Comparison of ENCODE assay signal across 9 cellular contexts in genomic region chr18:55268146-55268545, GRCh38.
DNase-seq lines count a peak whose midpoint lies in the region; ATAC-seq, FAIRE-seq and TF ChIP-seq lines count a peak whose summit lies in the region.
"Had no signal": no experiment of that assay in that cellular context is flagged by ENCODE, and none has a peak within 500 bp of the region (broad histone marks: within the 10 kb centered on the region; RNA-seq: fewer than 3 reads in every experiment).

No MANE protein-coding gene starts in this region.

- H3K27ac ChIP-seq in right lobe of liver: no peak overlapping the region
- no peak overlapping the region for H3K27ac ChIP-seq in HepG2 (ENCODE audit: extremely low read length, insufficient read depth, low read length)
- H3K27ac ChIP-seq in neural progenitor cell: no peak overlapping the region

- TF ChIP-seq RAD21 in HepG2 (CRISPR knock-in tag; IDR thresholded peaks at IDR 0.05): no peak

- peaks cover 44% of the 10 kb centered on the region for H3K36me3 Mint-ChIP-seq in neural progenitor cell

- in situ Hi-C loops in HepG2 (cut with HindIII; ENCODE audit: extremely low pct_ligation_motif_present, low pct_unique_long_range_greater_than_20kb): no loop called here

- intact Hi-C loops in right lobe of liver (cut with DNase I): no loop called here
- intact Hi-C loops in HepG2 (cut with micrococcal nuclease; ENCODE audit: unreplicated experiment): no loop called here

- H3K4me3 ChIP-seq in right lobe of liver (no peak overlapping the region), HepG2 (replicated peaks in 1 of 3; ENCODE audit: insufficient read depth in 1 of 3, low read depth in 2 of 3, low read length in 3 of 3) (no peak overlapping the region), neural progenitor cell (no peak overlapping the region)

- no peaks in the 10 kb centered on the region for H3K27me3 ChIP-seq in right lobe of liver
- H3K27me3 ChIP-seq in HepG2 (ENCODE audit: control insufficient read depth in 1 of 2, insufficient read depth in 2 of 2, low read length in 2 of 2): no peaks in the 10 kb centered on the region
- no peaks in the 10 kb centered on the region for H3K27me3 ChIP-seq in neural progenitor cell

- no peak overlapping the region for H3K27ac Mint-ChIP-seq in neural progenitor cell

- no peak overlapping the region for H3K4me3 Mint-ChIP-seq in neural progenitor cell

- H3K27me3 Mint-ChIP-seq in neural progenitor cell (ENCODE audit: insufficient read depth, low read depth): no peaks in the 10 kb centered on the region

- H3K4me1 ChIP-seq in right lobe of liver (peaks cover 0 to 3% (median 0%) of the 10 kb centered on the region in 4 donors), HepG2 (ENCODE audit: insufficient read depth, low read length) (no peaks in the 10 kb centered on the region), neural progenitor cell (peaks cover 19% of the 10 kb centered on the region)

- peaks cover 2% of the 10 kb centered on the region for H3F3A ChIP-seq in neural progenitor cell (ENCODE audit: low read depth)

- no TSS peak for BruUV-seq in HepG2 (replicated peaks; lab: Mats Ljungman, UMichigan)

- POLR2A ChIA-PET in HepG2 (lab: Yijun Ruan, JAX): no interaction called here

- no peaks in the 10 kb centered on the region for H3K9me3 ChIP-seq in right lobe of liver
- no peaks in the 10 kb centered on the region for H3K9me3 ChIP-seq in HepG2 (ENCODE audit: low read length)
- H3K9me3 ChIP-seq in neural progenitor cell (ENCODE audit: low read depth): no peaks in the 10 kb centered on the region

- TF ChIP-seq CTCF in right lobe of liver (IDR thresholded peaks at IDR 0.05) (no peak), HepG2 (CRISPR knock-in tag; IDR thresholded peaks at IDR 0.05) (no peak), neural progenitor cell (IDR thresholded peaks at IDR 0.05) (no peak)

- H3K4me2 ChIP-seq in HepG2 (ENCODE audit: low read depth, low read length) (no peak overlapping the region), neural progenitor cell (no peak overlapping the region)

- ATAC-seq in right lobe of liver: peak in 3 of 4 donors; percentile 33 to 66 (median 39)
- ATAC-seq in HepG2: no peak
- peak; percentile 59 for ATAC-seq in HG02943 (IDR thresholded peaks at IDR 0.05; ENCODE audit: low read depth, unreplicated experiment)
- ATAC-seq in SK-N-SH treated with all-trans-retinoic acid at 6 μM for 48 hours: peak; percentile 22

- H2AFZ ChIP-seq in HepG2 (ENCODE audit: low read length) (no peak overlapping the region), neural progenitor cell (replicated peaks) (no peak overlapping the region)

- peaks cover 24% of the 10 kb centered on the region for H3K4me1 Mint-ChIP-seq in neural progenitor cell

- no peaks in the 10 kb centered on the region for H3K79me2 ChIP-seq in HepG2 (ENCODE audit: insufficient read depth, low read length)
- H3K79me2 ChIP-seq in neural progenitor cell (ENCODE audit: low read depth): peaks cover 15% of the 10 kb centered on the region

- TF ChIP-seq POLR2A in right lobe of liver (IDR thresholded peaks at IDR 0.05): no peak
- TF ChIP-seq POLR2A in HepG2 (IDR thresholded peaks at IDR 0.05; ENCODE audit: insufficient read depth in 1 of 2, low read depth in 2 of 2, low read length in 2 of 2): no peak

- WGBS in right lobe of liver (ENCODE audit: insufficient coverage, low coverage, low lambda C conversion rate, missing lambda C conversion rate): 33% methylated on average over 1 of the region's 1 CpG
- 74% methylated on average over 1 of the region's 1 CpG for WGBS in HepG2 (ENCODE audit: low lambda C conversion rate)

- no peak for DNase-seq in right lobe of liver
- no peak for DNase-seq in HepG2 (ENCODE audit: low spot score)
- no peak for DNase-seq in mucosa of gallbladder (ENCODE audit: low spot score)
- DNase-seq in NCI-H187 (lab: John Stamatoyannopoulos, UW): no peak
- no peak for DNase-seq in neural progenitor cell (ENCODE audit: low spot score)
- no peak for DNase-seq in KG1 (lab: John Stamatoyannopoulos, UW)

- no peak overlapping the region for H3K9ac ChIP-seq in HepG2 (ENCODE audit: insufficient read depth, low read depth, low read length)
- no peak overlapping the region for H3K9ac ChIP-seq in neural progenitor cell

- FAIRE-seq in HepG2 (lab: Jason Lieb, UNC): no peak
- FAIRE-seq: bronchial epithelial cell had no signal

- TF ChIP-seq EP300 in HepG2 (IDR thresholded peaks at IDR 0.05; ENCODE audit: low read depth in 2 of 2, low read length in 2 of 2): no peak
- TF ChIP-seq EP300 in HepG2 (CRISPR knock-in tag; IDR thresholded peaks at IDR 0.05; ENCODE audit: borderline replicate concordance): no peak

- H3K36me3 ChIP-seq in right lobe of liver (no peaks in the 10 kb centered on the region), HepG2 (replicated peaks in 1 of 2; ENCODE audit: control insufficient read depth in 1 of 2, insufficient read depth in 2 of 2, low read length in 2 of 2) (no peaks in the 10 kb centered on the region), neural progenitor cell (peaks cover 9% of the 10 kb centered on the region)

- no peaks in the 10 kb centered on the region for H3K9me3 Mint-ChIP-seq in neural progenitor cell

- CTCF ChIA-PET in HepG2 (lab: Yijun Ruan, JAX; ENCODE audit: low intra/inter-chr PET ratio, low total read pairs): no interaction called here

- no peaks in the 10 kb centered on the region for H4K20me1 ChIP-seq in HepG2 (ENCODE audit: insufficient read depth, low read length)
- H4K20me1 ChIP-seq in neural progenitor cell (ENCODE audit: low read depth): peaks cover 6% of the 10 kb centered on the region

TF ChIP-seq in HepG2, 621 proteins besides CTCF, POLR2A, EP300 and RAD21:
- TF ChIP-seq CENPT (CRISPR knock-in tag; IDR thresholded peaks at IDR 0.05; ENCODE audit: low read depth): no peak
- no peak for TF ChIP-seq ZNF83 (CRISPR knock-in tag; IDR thresholded peaks at IDR 0.05; ENCODE audit: borderline replicate concordance)
- TF ChIP-seq HNRNPK (IDR thresholded peaks at IDR 0.05; ENCODE audit: low read depth, low read length, poor library complexity, severe bottlenecking): no peak

TF ChIP-seq in SK-N-SH treated with all-trans-retinoic acid at 6 μM for 48 hours, 23 proteins besides CTCF, POLR2A, EP300 and RAD21 (continues in another document):
- TF ChIP-seq TOX (CRISPR knock-in tag; IDR thresholded peaks at IDR 0.05; ENCODE audit: borderline replicate concordance): peak; percentile 72; the same call in 1 of the 2 replicates
- no peak for TF ChIP-seq ESRRG (CRISPR knock-in tag; IDR thresholded peaks at IDR 0.05)
- TF ChIP-seq TCF4 (CRISPR knock-in tag; IDR thresholded peaks at IDR 0.05; ENCODE audit: borderline replicate concordance): no peak
- TF ChIP-seq ZC3H10 (CRISPR knock-in tag; IDR thresholded peaks at IDR 0.05): peak; percentile 54; the same call in 1 of the 2 replicates
- TF ChIP-seq BACH2 (CRISPR knock-in tag; IDR thresholded peaks at IDR 0.05; ENCODE audit: borderline replicate concordance): no peak
- TF ChIP-seq ZNF70 (CRISPR knock-in tag; IDR thresholded peaks at IDR 0.05): no peak
- no peak for TF ChIP-seq ZNF565 (CRISPR knock-in tag; conservative IDR thresholded peaks at IDR 0.05; ENCODE audit: low read depth)
- TF ChIP-seq, protein P1, sequence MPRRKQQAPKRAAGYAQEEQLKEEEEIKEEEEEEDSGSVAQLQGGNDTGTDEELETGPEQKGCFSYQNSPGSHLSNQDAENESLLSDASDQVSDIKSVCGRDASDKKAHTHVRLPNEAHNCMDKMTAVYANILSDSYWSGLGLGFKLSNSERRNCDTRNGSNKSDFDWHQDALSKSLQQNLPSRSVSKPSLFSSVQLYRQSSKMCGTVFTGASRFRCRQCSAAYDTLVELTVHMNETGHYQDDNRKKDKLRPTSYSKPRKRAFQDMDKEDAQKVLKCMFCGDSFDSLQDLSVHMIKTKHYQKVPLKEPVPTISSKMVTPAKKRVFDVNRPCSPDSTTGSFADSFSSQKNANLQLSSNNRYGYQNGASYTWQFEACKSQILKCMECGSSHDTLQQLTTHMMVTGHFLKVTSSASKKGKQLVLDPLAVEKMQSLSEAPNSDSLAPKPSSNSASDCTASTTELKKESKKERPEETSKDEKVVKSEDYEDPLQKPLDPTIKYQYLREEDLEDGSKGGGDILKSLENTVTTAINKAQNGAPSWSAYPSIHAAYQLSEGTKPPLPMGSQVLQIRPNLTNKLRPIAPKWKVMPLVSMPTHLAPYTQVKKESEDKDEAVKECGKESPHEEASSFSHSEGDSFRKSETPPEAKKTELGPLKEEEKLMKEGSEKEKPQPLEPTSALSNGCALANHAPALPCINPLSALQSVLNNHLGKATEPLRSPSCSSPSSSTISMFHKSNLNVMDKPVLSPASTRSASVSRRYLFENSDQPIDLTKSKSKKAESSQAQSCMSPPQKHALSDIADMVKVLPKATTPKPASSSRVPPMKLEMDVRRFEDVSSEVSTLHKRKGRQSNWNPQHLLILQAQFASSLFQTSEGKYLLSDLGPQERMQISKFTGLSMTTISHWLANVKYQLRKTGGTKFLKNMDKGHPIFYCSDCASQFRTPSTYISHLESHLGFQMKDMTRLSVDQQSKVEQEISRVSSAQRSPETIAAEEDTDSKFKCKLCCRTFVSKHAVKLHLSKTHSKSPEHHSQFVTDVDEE (CRISPR knock-in tag; IDR thresholded peaks at IDR 0.05): no peak
- TF ChIP-seq ZFP30 (CRISPR knock-in tag; IDR thresholded peaks at IDR 0.05): no peak
- no peak for TF ChIP-seq PPARA (CRISPR knock-in tag; IDR thresholded peaks at IDR 0.05; ENCODE audit: borderline replicate concordance)
- no peak for TF ChIP-seq CSRNP3 (CRISPR knock-in tag; IDR thresholded peaks at IDR 0.05)
- TF ChIP-seq ARNTL (CRISPR knock-in tag; IDR thresholded peaks at IDR 0.05; ENCODE audit: borderline replicate concordance, low read depth): no peak
- no peak for TF ChIP-seq GLIS3 (CRISPR knock-in tag; IDR thresholded peaks at IDR 0.05)
